Comparison of ENCODE assay signal across 8 cellular contexts in the genomic region with DNA sequence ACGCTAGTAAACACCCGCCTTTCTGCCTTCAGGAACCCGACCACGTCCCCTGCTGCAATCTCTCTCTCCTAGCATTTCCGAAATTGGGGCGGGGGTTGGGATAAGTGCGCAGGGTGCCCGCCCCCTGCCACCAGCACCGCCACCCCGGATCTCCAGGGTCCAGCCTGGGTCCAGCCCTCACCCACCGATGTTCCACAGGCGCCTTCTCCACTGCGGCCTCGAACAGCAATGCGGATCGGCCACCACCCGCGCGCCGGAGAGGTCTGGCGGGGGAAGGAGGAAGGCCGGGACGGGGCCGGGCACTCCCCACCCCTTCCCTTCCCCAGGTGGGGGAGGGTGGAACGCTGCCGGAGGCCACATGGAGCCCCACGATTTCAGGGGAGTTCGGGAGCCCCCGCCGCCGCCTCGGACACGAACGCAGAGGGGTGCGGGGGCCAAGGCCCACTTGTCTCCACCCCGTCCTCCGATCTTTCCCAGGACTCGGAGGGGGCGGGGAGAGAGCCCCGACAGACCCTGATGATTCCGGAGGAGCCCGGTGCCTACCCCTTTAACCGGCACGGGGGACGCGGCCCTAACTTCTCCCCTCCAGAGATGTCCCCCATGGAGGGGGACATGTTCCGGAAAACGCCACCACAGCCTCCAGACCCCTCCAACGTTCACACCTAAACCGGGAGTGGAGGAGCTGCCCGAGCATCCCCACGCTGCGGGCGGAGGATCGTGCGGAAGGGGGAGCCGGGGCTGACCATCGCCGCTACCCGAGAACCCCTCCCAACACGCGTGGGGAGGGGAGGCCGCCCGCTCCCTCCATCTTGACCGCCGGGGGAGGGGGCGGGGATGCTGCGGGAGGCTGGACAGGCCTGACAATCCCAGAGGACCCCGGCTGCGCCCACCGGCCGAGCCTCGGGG. TPM values are rescaled to one million over a fixed set of nuclear protein-coding genes. Genes with fewer than 3 reads are reported as not detected.
DNase-seq lines count a peak whose midpoint lies in the region; ATAC-seq and TF ChIP-seq lines count a peak whose summit lies in the region.

No MANE protein-coding gene starts in this region.

- peaks cover 10 to 43% (median 24%) of the 10 kb centered on the region in 4 donors for H3K4me1 ChIP-seq in liver (ENCODE audit: control insufficient read depth in 4 of 4, insufficient read depth in 4 of 4, low read length in 3 of 4)

- peaks cover 31% of the 10 kb centered on the region for H3K36me3 Mint-ChIP-seq in dendritic cell treated with granulocyte-macrophage colony-stimulating factor and Interleukin-4, amounts not matched to agents 40 ng/mL and 50 ng/mL, for 4 days (ENCODE audit: low read depth)

- H3K27me3 Mint-ChIP-seq in dendritic cell treated with granulocyte-macrophage colony-stimulating factor and Interleukin-4, amounts not matched to agents 40 ng/mL and 50 ng/mL, for 4 days: no peaks in the 10 kb centered on the region

- TF ChIP-seq CTCF in liver (IDR thresholded peaks at IDR 0.05; ENCODE audit: low read depth, low read length, missing input control): no peak

- H3K9me3 ChIP-seq in liver (ENCODE audit: control insufficient read depth in 4 of 4, low read length in 3 of 4): no peaks in the 10 kb centered on the region

- H3K36me3 ChIP-seq in liver (ENCODE audit: control insufficient read depth in 4 of 4, insufficient read depth in 3 of 4, low read depth in 1 of 4, low read length in 3 of 4): no peaks in the 10 kb centered on the region

- intact Hi-C loops in dendritic cell treated with granulocyte-macrophage colony-stimulating factor and Interleukin-4, amounts not matched to agents 40 ng/mL and 50 ng/mL, for 4 days (cut with micrococcal nuclease): loop anchor here (10.0 kb wide), 1 partner anchor 87 kb away; the partner anchor contains the start of genes ACAD10 and BRAP

- peak overlapping the region; percentile 88 to 98 (median 89) for H3K4me3 ChIP-seq in liver (ENCODE audit: low read depth in 1 of 3, low read length in 3 of 3)

- no peaks in the 10 kb centered on the region for H3K27me3 ChIP-seq in liver (ENCODE audit: control insufficient read depth in 4 of 4, insufficient read depth in 4 of 4, low read length in 3 of 4)

- peak overlapping the region; percentile 77 to 85 for H3K27ac ChIP-seq in liver (ENCODE audit: low read depth in 1 of 2, low read length in 2 of 2)

- H3K9ac ChIP-seq in liver (ENCODE audit: low read depth in 1 of 2, low read length in 2 of 2): peak overlapping the region; percentile 57 to 82

- no peaks in the 10 kb centered on the region for H3K9me3 Mint-ChIP-seq in dendritic cell treated with granulocyte-macrophage colony-stimulating factor and Interleukin-4, amounts not matched to agents 40 ng/mL and 50 ng/mL, for 4 days

- ATAC-seq in GM19455 (IDR thresholded peaks at IDR 0.05; ENCODE audit: unreplicated experiment): peak; percentile 24
- no peak for ATAC-seq in GM18873 (IDR thresholded peaks at IDR 0.05; ENCODE audit: low FRiP score, unreplicated experiment)

- peak overlapping the region; percentile 98 for H3K4me3 Mint-ChIP-seq in dendritic cell treated with granulocyte-macrophage colony-stimulating factor and Interleukin-4, amounts not matched to agents 40 ng/mL and 50 ng/mL, for 4 days

- no peak for TF ChIP-seq RAD21 in liver (IDR thresholded peaks at IDR 0.05)

- H3K4me1 Mint-ChIP-seq in dendritic cell treated with granulocyte-macrophage colony-stimulating factor and Interleukin-4, amounts not matched to agents 40 ng/mL and 50 ng/mL, for 4 days (ENCODE audit: low read depth): peaks cover 43% of the 10 kb centered on the region

- peak overlapping the region; percentile 87 for H3K27ac Mint-ChIP-seq in dendritic cell treated with granulocyte-macrophage colony-stimulating factor and Interleukin-4, amounts not matched to agents 40 ng/mL and 50 ng/mL, for 4 days

- DNase-seq in CD1c-positive myeloid dendritic cell (ENCODE audit: extremely low spot score) (peak; percentile 56), KG1 (lab: John Stamatoyannopoulos, UW) (peak; percentile 6)
- DNase-seq in activated CD4-positive, alpha-beta T cell treated with anti-CD3 and anti-CD28 coated beads for 48 hours: peak; percentile 33
- peak; percentile 37 for DNase-seq in stimulated activated CD4-positive, alpha-beta T cell treated with anti-CD3 and anti-CD28 coated beads, Interleukin-4, amount 100 ng/mL, for 1 hour

- WGBS in liver: under 1% methylated on average over 73 of the region's 73 CpGs

TF ChIP-seq in liver, 16 proteins besides CTCF, POLR2A, EP300 and RAD21:
- TF ChIP-seq REST (IDR thresholded peaks at IDR 0.05) (peak; percentile 11), JUND (IDR thresholded peaks at IDR 0.05) (no peak)
TF ChIP-seq in liver: peak in this region for 1.

RNA-seq across cellular contexts. Expression of gene ATXN2, which starts 1.1 kb away (rescaled TPM):
- 10 to 100 TPM; 11.5 to 33.1 TPM for total RNA-seq in liver
- polyA plus RNA-seq in liver: 10 to 100 TPM; 14.7 to 29.4 TPM

Comparison
In these comparisons a context has a peak if more than half of its experiments do, and no peak if none do; other contexts are left out.
1. DNase-seq: peak in every context shown above with its lines; median percentile 56 in CD1c-positive myeloid dendritic cell; 37 in stimulated activated CD4-positive, alpha-beta T cell treated with anti-CD3 and anti-CD28 coated beads, Interleukin-4, amount 100 ng/mL, for 1 hour; 33 in activated CD4-positive, alpha-beta T cell treated with anti-CD3 and anti-CD28 coated beads for 48 hours; 6 in KG1.